Comparison of ENCODE assay signal across 32 cellular contexts in genomic region chr17:76373481-76373825, GRCh38. TPM values are rescaled to one million over a fixed set of nuclear protein-coding genes. Genes with fewer than 3 reads are reported as not detected.
DNase-seq lines count a peak whose midpoint lies in the region; ATAC-seq, FAIRE-seq and TF ChIP-seq lines count a peak whose summit lies in the region.
"Had no signal": no experiment of that assay in that cellular context is flagged by ENCODE, and none has a peak within 500 bp of the region (broad histone marks: within the 10 kb centered on the region; RNA-seq: fewer than 3 reads in every experiment).

No MANE protein-coding gene starts in this region.

- peaks cover 5% of the 10 kb centered on the region for H3K36me3 Mint-ChIP-seq in astrocyte (ENCODE audit: low read depth, unreplicated experiment)
- H3K36me3 Mint-ChIP-seq: immature natural killer cell, T-cell had no signal

- H3K36me3 ChIP-seq in DOHH2 (ENCODE audit: control insufficient read depth, low read length) (no peaks in the 10 kb centered on the region), astrocyte (ENCODE audit: insufficient read depth, low read length) (no peaks in the 10 kb centered on the region)
- H3K36me3 ChIP-seq: gastrocnemius medialis, left lung, transverse colon, WERI-Rb-1 had no signal

- TF ChIP-seq CTCF in DOHH2 (IDR thresholded peaks at IDR 0.05; ENCODE audit: low read depth, low read length, poor library complexity, severe bottlenecking), result no peak
- no peak for TF ChIP-seq CTCF in astrocyte (IDR thresholded peaks at IDR 0.05; ENCODE audit: insufficient read depth, low read depth, low read length)

- POLR2A ChIA-PET in HEK293T (lab: Yijun Ruan, JAX), result interaction anchor here (0.6 to 1.2 kb wide), 3 partner anchors 11 to 20 kb away, joined by 3 to 4 read pairs (median 3); partner anchors contain the start of genes PRPSAP1 and SPHK1

- no peak for ATAC-seq in GM19395 (IDR thresholded peaks at IDR 0.05; ENCODE audit: unreplicated experiment)
- ATAC-seq: gastrocnemius medialis, left lung, sciatic nerve, T-cell had no signal

- H3K4me1 Mint-ChIP-seq in astrocyte (ENCODE audit: low read depth, unreplicated experiment), result peaks cover 17% of the 10 kb centered on the region
- H3K4me1 Mint-ChIP-seq: immature natural killer cell had no signal

- H3K27ac ChIP-seq in DOHH2 (ENCODE audit: low read depth, low read length) (no peak overlapping the region), astrocyte (ENCODE audit: low read depth, low read length) (peak overlapping the region; percentile 100), substantia nigra (ENCODE audit: low read depth, low read length, poor library complexity, severe bottlenecking) (no peak overlapping the region)
- H3K27ac ChIP-seq: gastrocnemius medialis, HL-60, left lung, transverse colon, WERI-Rb-1 had no signal

- H3K27me3 ChIP-seq in DOHH2 (ENCODE audit: control insufficient read depth, low read length) (peaks cover 3% of the 10 kb centered on the region; the same call in 1 of the 2 replicates), astrocyte (ENCODE audit: insufficient read depth, low read length) (no peaks in the 10 kb centered on the region)
- H3K27me3 ChIP-seq: gastrocnemius medialis, transverse colon had no signal

- peak overlapping the region; percentile 78 for H3K9ac ChIP-seq in astrocyte (ENCODE audit: low read length)

- no peak overlapping the region for H3K27ac Mint-ChIP-seq in astrocyte (ENCODE audit: unreplicated experiment)
- H3K27ac Mint-ChIP-seq: activated T-helper 2 cell treated with anti-CD3 and anti-CD28 coated beads, Interferon-gamma antibody, Interleukin-2, Interleukin-4, amounts not matched to agents 10 μg/mL and 5 μg/mL and 100 μg/mL, durations not matched to agents 14 hours and 24 hours and 36 hours; immature natural killer cell; progenitor cell of endocrine pancreas; T-cell had no signal

- H3K79me2 ChIP-seq in DOHH2 (ENCODE audit: control insufficient read depth, low read length) (no peaks in the 10 kb centered on the region), astrocyte (ENCODE audit: insufficient read depth, low read length) (peaks cover 8% of the 10 kb centered on the region)

- peak overlapping the region; percentile 31 for H3K4me2 ChIP-seq in DOHH2 (ENCODE audit: low read length)
- no peak overlapping the region for H3K4me2 ChIP-seq in astrocyte (ENCODE audit: low read length)

- H3K4me3 ChIP-seq in DOHH2 (ENCODE audit: low read length) (no peak overlapping the region), astrocyte (ENCODE audit: insufficient read depth, low read depth, low read length) (no peak overlapping the region)
- H3K4me3 ChIP-seq: gastrocnemius medialis, left lung, transverse colon had no signal

- H3K9me3 ChIP-seq in DOHH2 (ENCODE audit: control insufficient read depth, insufficient read depth, low read length), result no peaks in the 10 kb centered on the region
- no peaks in the 10 kb centered on the region for H3K9me3 ChIP-seq in astrocyte (ENCODE audit: insufficient read depth, low read depth, low read length)
- H3K9me3 ChIP-seq: gastrocnemius medialis, left lung, transverse colon had no signal

- no peak for FAIRE-seq in astrocyte (lab: Jason Lieb, UNC)
- FAIRE-seq: bronchial epithelial cell had no signal

- no peak overlapping the region for H2AFZ ChIP-seq in astrocyte (ENCODE audit: low read depth, low read length)

- H3K27me3 Mint-ChIP-seq in astrocyte (ENCODE audit: low read depth, unreplicated experiment), result no peaks in the 10 kb centered on the region
- H3K27me3 Mint-ChIP-seq: T-cell had no signal

- H4K20me1 ChIP-seq in DOHH2 (ENCODE audit: control insufficient read depth, insufficient read depth, low read depth, low read length) (no peaks in the 10 kb centered on the region), astrocyte (ENCODE audit: insufficient read depth, low read length) (no peaks in the 10 kb centered on the region)

- DNase-seq in HEK293T (ENCODE audit: extremely low spot score) (no peak), astrocyte (ENCODE audit: low read depth) (no peak), left kidney (ENCODE audit: low read depth, low spot score) (peak; percentile 72), substantia nigra (lab: John Stamatoyannopoulos, UW) (no peak), globus pallidus (ENCODE audit: low spot score) (no peak), RKO (ENCODE audit: low spot score) (no peak)
- DNase-seq: activated CD4-positive, alpha-beta T cell treated with anti-CD3 and anti-CD28 coated beads for 48 hours; activated naive CD4-positive, alpha-beta T cell treated with anti-CD3 and anti-CD28 coated beads, Interleukin-2, amount 50 U/mL, for 16 hours; C1 segment of cervical spinal cord; gastrocnemius medialis; GF-D8; hypothalamus; immature natural killer cell; mesendoderm; NCI-H1436; NCI-H2081; NCI-H226; NCI-H526 treated with DMSO at 0.1 percent for 48 hours; SHP77 treated with DMSO at 0.1 percent for 48 hours; stimulated activated CD4-positive, alpha-beta T cell treated with anti-CD3 and anti-CD28 coated beads, Interleukin-12 subunit alpha, Interleukin-12 subunit beta, amount 100 ng/mL, for 4 hours; stimulated activated CD4-positive, alpha-beta T cell treated with anti-CD3 and anti-CD28 coated beads, Interleukin-4, amount 100 ng/mL, for 24 hours; T-cell; transverse colon; WERI-Rb-1 had no signal

- CTCF ChIA-PET in HEK293T (lab: Yijun Ruan, JAX), result interaction anchor here (0.5 to 2.6 kb wide), 3 partner anchors 9 to 24 kb away, joined by 3 to 15 read pairs (median 3); partner anchors contain the start of gene SPHK1

- H3K4me1 ChIP-seq in DOHH2 (ENCODE audit: control insufficient read depth, low read length) (peaks cover 22% of the 10 kb centered on the region), astrocyte (ENCODE audit: insufficient read depth, low read length) (peaks cover 55% of the 10 kb centered on the region)

- peaks cover 2% of the 10 kb centered on the region for H3K9me3 Mint-ChIP-seq in astrocyte (ENCODE audit: unreplicated experiment)
- H3K9me3 Mint-ChIP-seq: activated T-helper 2 cell treated with anti-CD3 and anti-CD28 coated beads, Interferon-gamma antibody, Interleukin-2, Interleukin-4, amounts not matched to agents 10 μg/mL and 5 μg/mL and 100 μg/mL, durations not matched to agents 14 hours and 24 hours and 36 hours; immature natural killer cell; T-cell had no signal

- peaks cover 5% of the 10 kb centered on the region for H3F3A ChIP-seq in DOHH2 (ENCODE audit: control insufficient read depth, insufficient read depth)

- H3K4me3 Mint-ChIP-seq in astrocyte (ENCODE audit: unreplicated experiment), result no peak overlapping the region
- H3K4me3 Mint-ChIP-seq: immature natural killer cell, T-cell had no signal

- H3K9me2 ChIP-seq in DOHH2 (replicated peaks; ENCODE audit: control insufficient read depth, low read length), result no peaks in the 10 kb centered on the region

TF ChIP-seq in HEK293T, 16 proteins besides CTCF, POLR2A, EP300 and RAD21:
- no peak for TF ChIP-seq ARNT (IDR thresholded peaks at IDR 0.05)
- TF ChIP-seq ZNF384 (IDR thresholded peaks at IDR 0.05), result peak; percentile 89
- TF ChIP-seq, protein P1, sequence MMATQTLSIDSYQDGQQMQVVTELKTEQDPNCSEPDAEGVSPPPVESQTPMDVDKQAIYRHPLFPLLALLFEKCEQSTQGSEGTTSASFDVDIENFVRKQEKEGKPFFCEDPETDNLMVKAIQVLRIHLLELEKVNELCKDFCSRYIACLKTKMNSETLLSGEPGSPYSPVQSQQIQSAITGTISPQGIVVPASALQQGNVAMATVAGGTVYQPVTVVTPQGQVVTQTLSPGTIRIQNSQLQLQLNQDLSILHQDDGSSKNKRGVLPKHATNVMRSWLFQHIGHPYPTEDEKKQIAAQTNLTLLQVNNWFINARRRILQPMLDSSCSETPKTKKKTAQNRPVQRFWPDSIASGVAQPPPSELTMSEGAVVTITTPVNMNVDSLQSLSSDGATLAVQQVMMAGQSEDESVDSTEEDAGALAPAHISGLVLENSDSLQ (IDR thresholded peaks at IDR 0.05), result no peak

RNA-seq across cellular contexts. Expression of gene SPHK1, which starts 11.0 kb away (rescaled TPM):
- 34.8 TPM in 2 replicates for total RNA-seq in astrocyte

RNA-seq across cellular contexts. Expression of gene PRPSAP1, which starts 19.7 kb away (rescaled TPM):
- total RNA-seq in astrocyte, result 33.3 and 36.2 TPM in 2 replicates
